ENCODE assay signal across 7 cellular contexts in genomic region chr20:1706887-1707286, GRCh38. TPM values are rescaled to one million over a fixed set of nuclear protein-coding genes. Genes with fewer than 3 reads are reported as not detected.
"Had no signal": no experiment of that assay in that cellular context is flagged by ENCODE, and none has a peak within 500 bp of the region (broad histone marks: within the 10 kb centered on the region; RNA-seq: fewer than 3 reads in every experiment).

No MANE protein-coding gene starts in this region.

RNA-seq across cellular contexts. Expression of gene SIRPG, which starts 49.3 kb away (rescaled TPM):
- total RNA-seq: LHCN-M2, MCF 10A, NCI-H460, OCI-LY7, Right ventricle myocardium inferior, SJCRH30 had no signal
- polyA plus RNA-seq: SK-N-SH had no signal
